In the genomic region with DNA sequence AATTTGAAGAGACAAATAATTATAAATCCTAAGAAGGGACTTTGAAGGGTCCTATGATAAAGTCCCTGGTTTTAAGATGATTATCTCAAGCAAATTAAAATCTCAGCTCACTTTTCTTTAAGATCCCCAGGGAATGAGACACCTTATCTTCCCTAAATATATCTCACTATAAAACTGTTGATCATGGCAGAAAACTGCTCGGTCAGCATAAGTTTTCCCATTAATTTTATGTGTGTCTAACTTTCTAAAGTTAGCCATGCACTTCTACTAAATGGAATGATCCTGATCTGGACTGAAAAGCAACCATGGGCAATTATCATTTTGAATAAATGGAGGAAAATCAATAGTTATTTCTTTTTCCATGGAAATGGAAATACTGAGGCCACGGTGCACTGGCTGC, we compare ENCODE assay signal across 26 cellular contexts.
"Had no signal": no experiment of that assay in that cellular context is flagged by ENCODE, and none has a peak within 500 bp of the region (broad histone marks: within the 10 kb centered on the region; RNA-seq: fewer than 3 reads in every experiment).

No MANE protein-coding gene starts in this region.

- H2AFZ ChIP-seq: neural progenitor cell, parathyroid adenoma had no signal

- ATAC-seq: naive thymus-derived CD4-positive, alpha-beta T cell; natural killer cell; psoas muscle; right cardiac atrium; stimulated activated effector memory CD8-positive, alpha-beta T cell treated with anti-CD3 and anti-CD28 coated beads, Interleukin-12 subunit alpha, Interleukin-12 subunit beta, amount 100 ng/mL, for 72 hours; stimulated activated naive B cell treated with anti-CD40 and anti-IgM and Interleukin-4, amounts not matched to agents 10 μg/mL and 1 μg/mL and 100 μg/mL, for 72 hours had no signal

- FAIRE-seq: urothelium cell line had no signal

- DNase-seq: naive thymus-derived CD4-positive, alpha-beta T cell; natural killer cell; occipital lobe; posterior cingulate gyrus; psoas muscle; right cardiac atrium; spleen; stimulated activated CD4-positive, alpha-beta T cell treated with anti-CD3 and anti-CD28 coated beads, Interleukin-12 subunit alpha, Interleukin-12 subunit beta, amount 100 ng/mL, for 4 hours; stimulated activated CD4-positive, alpha-beta T cell treated with anti-CD3 and anti-CD28 coated beads, Interleukin-1b, Interleukin-23, amount 100 ng/mL, for 48 hours; stimulated activated CD4-positive, alpha-beta T cell treated with anti-CD3 and anti-CD28 coated beads, Interleukin-4, amount 100 ng/mL, for 1 hour; stimulated activated naive B cell treated with anti-CD40 and anti-IgM and Interleukin-4, amounts not matched to agents 10 μg/mL and 1 μg/mL and 100 μg/mL, for 72 hours; stimulated activated naive CD4-positive, alpha-beta T cell treated with Interleukin-2 at 50 U/mL for 16 hours; stomach; thyroid gland; trophoblast cell; upper lobe of left lung had no signal

- H3K4me1 ChIP-seq: parathyroid adenoma, psoas muscle, spleen, stomach, thyroid gland, vagina had no signal

- H3K79me2 ChIP-seq: parathyroid adenoma had no signal

- H3K27me3 ChIP-seq: neural progenitor cell, ovary, stomach, thyroid gland, tibial nerve, upper lobe of left lung, vagina had no signal

- H3K9ac ChIP-seq: neural progenitor cell, parathyroid adenoma had no signal

- H3K27ac ChIP-seq: neural progenitor cell, ovary, parathyroid adenoma, psoas muscle, skin epidermis, spleen, stomach, thoracic aorta, thyroid gland, upper lobe of left lung, vagina had no signal

- H3K36me3 ChIP-seq: neural progenitor cell, ovary, spleen, stomach, thoracic aorta, thyroid gland, tibial nerve, upper lobe of left lung, vagina had no signal

- H3K9me3 ChIP-seq: ovary, psoas muscle, spleen, stomach, thoracic aorta, thyroid gland, tibial nerve, upper lobe of left lung, vagina had no signal

- H3K4me3 ChIP-seq: neural progenitor cell, ovary, psoas muscle, skin epidermis, smooth muscle cell, spleen, stomach, thoracic aorta, thyroid gland, tibial nerve, upper lobe of left lung, vagina had no signal

- H3K4me2 ChIP-seq: smooth muscle cell had no signal
